Comparison of ENCODE assay signal across 24 cellular contexts in genomic region chr12:28961948-28962384, GRCh38.
DNase-seq lines count a peak whose midpoint lies in the region; ATAC-seq, FAIRE-seq and TF ChIP-seq lines count a peak whose summit lies in the region.
"Had no signal": no experiment of that assay in that cellular context is flagged by ENCODE, and none has a peak within 500 bp of the region (broad histone marks: within the 10 kb centered on the region; RNA-seq: fewer than 3 reads in every experiment).

No MANE protein-coding gene starts in this region.

- H3K9me3 Mint-ChIP-seq in activated CD4-positive, alpha-beta T cell treated with anti-CD3 and anti-CD28 coated beads, Interleukin-2, amount 10 ng/mL, durations not matched to agents 24 days and 14 days, result no peaks in the 10 kb centered on the region

- FAIRE-seq in GM12892 (lab: Jason Lieb, UNC), result no peak
- FAIRE-seq: D721Med, G401.6, GM12891, TTC549 had no signal

- no peak for TF ChIP-seq POLR2A in GM12892 (IDR thresholded peaks at IDR 0.05; ENCODE audit: low read depth, low read length)

- intact Hi-C loops in activated CD4-positive, alpha-beta T cell treated with anti-CD3 and anti-CD28 coated beads, Interleukin-2, amount 10 ng/mL, durations not matched to agents 24 days and 14 days (cut with micrococcal nuclease), result no loop called here

- peaks cover 0 to 2% (median 0%) of the 10 kb centered on the region in 3 donors for H3K9me3 ChIP-seq in skeletal muscle tissue (ENCODE audit: control insufficient read depth in 3 of 3, low read length in 3 of 3)
- H3K9me3 ChIP-seq: gastroesophageal sphincter, sigmoid colon, uterus had no signal

- no peak for TF ChIP-seq CTCF in fibroblast of pulmonary artery (IDR thresholded peaks at IDR 0.05; ENCODE audit: low read length, missing control alignments)

- peaks cover 0 to 12% (median 0%) of the 10 kb centered on the region in 3 donors for H3K4me1 ChIP-seq in skeletal muscle tissue (ENCODE audit: control insufficient read depth in 3 of 3, insufficient read depth in 3 of 3, low read length in 3 of 3)

- peak; percentile 19 for DNase-seq in T1000 (lab: John Stamatoyannopoulos, UW)
- DNase-seq in fibroblast of pulmonary artery (ENCODE audit: low read depth), result peak; percentile 74
- DNase-seq in GM12892 (ENCODE audit: insufficient read length), result no peak
- DNase-seq in activated CD4-positive, alpha-beta T cell treated with anti-CD3 and anti-CD28 coated beads, Interleukin-2, amount 10 ng/mL, durations not matched to agents 24 days and 14 days, result no peak
- no peak for DNase-seq in iPS-NIHi7 (ENCODE audit: extremely low spot score)
- DNase-seq: activated CD4-positive, alpha-beta T cell treated with anti-CD3 and anti-CD28 coated beads for 48 hours; activated CD8-positive, alpha-beta memory T cell treated with anti-CD3 and anti-CD28 coated beads, Interleukin-2, amount 50 U/mL, for 48 hours; activated effector memory CD4-positive, alpha-beta T cell treated with anti-CD3 and anti-CD28 coated beads, Interleukin-2, amount 50 U/mL, for 16 hours; GM23248; IMR-90; NCI-H187; NCI-H345; occipital lobe; sigmoid colon; stimulated activated CD4-positive, alpha-beta T cell treated with anti-CD3 and anti-CD28 coated beads, Interleukin-2, amount 100 ng/mL, for 24 hours had no signal

- H3K4me3 ChIP-seq in fibroblast of pulmonary artery (replicated peaks; ENCODE audit: low read depth, low read length) (no peak overlapping the region), skeletal muscle tissue (ENCODE audit: low read length in 3 of 3) (no peak overlapping the region)
- H3K4me3 ChIP-seq: gastroesophageal sphincter, GM23248, sigmoid colon, uterus had no signal

- no peaks in the 10 kb centered on the region for H3K36me3 ChIP-seq in skeletal muscle tissue (ENCODE audit: control insufficient read depth in 3 of 3, insufficient read depth in 3 of 3, low read length in 3 of 3)
- H3K36me3 ChIP-seq: gastroesophageal sphincter, sigmoid colon, uterus had no signal

- peak; percentile 52 for ATAC-seq in GM21529 (IDR thresholded peaks at IDR 0.05; ENCODE audit: unreplicated experiment)
- ATAC-seq: gastroesophageal sphincter, left lobe of liver had no signal

- H3K27ac ChIP-seq in skeletal muscle tissue (ENCODE audit: low read depth, low read length), result peak overlapping the region; percentile 23
- H3K27ac ChIP-seq: GM23248, uterus had no signal

- H3K4me1 Mint-ChIP-seq in activated CD4-positive, alpha-beta T cell treated with anti-CD3 and anti-CD28 coated beads, Interleukin-2, amount 10 ng/mL, durations not matched to agents 24 days and 14 days, result no peaks in the 10 kb centered on the region

- H3K9ac ChIP-seq in skeletal muscle tissue (ENCODE audit: low read depth in 1 of 3, low read length in 3 of 3), result no peak overlapping the region
- H3K9ac ChIP-seq: GM23248 had no signal

- H3K4me3 Mint-ChIP-seq in activated CD4-positive, alpha-beta T cell treated with anti-CD3 and anti-CD28 coated beads, Interleukin-2, amount 10 ng/mL, durations not matched to agents 24 days and 14 days, result no peak overlapping the region

- H3K27ac Mint-ChIP-seq in activated CD4-positive, alpha-beta T cell treated with anti-CD3 and anti-CD28 coated beads, Interleukin-2, amount 10 ng/mL, durations not matched to agents 24 days and 14 days, result no peak overlapping the region

- H3K27me3 Mint-ChIP-seq in activated CD4-positive, alpha-beta T cell treated with anti-CD3 and anti-CD28 coated beads, Interleukin-2, amount 10 ng/mL, durations not matched to agents 24 days and 14 days, result peaks cover 5% of the 10 kb centered on the region

- H3K36me3 Mint-ChIP-seq in activated CD4-positive, alpha-beta T cell treated with anti-CD3 and anti-CD28 coated beads, Interleukin-2, amount 10 ng/mL, durations not matched to agents 24 days and 14 days (ENCODE audit: low read depth), result no peaks in the 10 kb centered on the region

- no peaks in the 10 kb centered on the region for H3K27me3 ChIP-seq in skeletal muscle tissue (ENCODE audit: control insufficient read depth in 3 of 3, insufficient read depth in 3 of 3, low read length in 3 of 3)
- H3K27me3 ChIP-seq: gastroesophageal sphincter, sigmoid colon, uterus had no signal

Comparison
In these comparisons a context has a peak if more than half of its experiments do, and no peak if none do; other contexts are left out.
1. DNase-seq: peak in T1000 (single experiment) and fibroblast of pulmonary artery (single experiment); none in GM12892 (single experiment), activated CD4-positive, alpha-beta T cell treated with anti-CD3 and anti-CD28 coated beads, Interleukin-2, amount 10 ng/mL, durations not matched to agents 24 days and 14 days (single experiment) and iPS-NIHi7 (single experiment).